Comparison of ENCODE assay signal across 20 cellular contexts in the genomic region with DNA sequence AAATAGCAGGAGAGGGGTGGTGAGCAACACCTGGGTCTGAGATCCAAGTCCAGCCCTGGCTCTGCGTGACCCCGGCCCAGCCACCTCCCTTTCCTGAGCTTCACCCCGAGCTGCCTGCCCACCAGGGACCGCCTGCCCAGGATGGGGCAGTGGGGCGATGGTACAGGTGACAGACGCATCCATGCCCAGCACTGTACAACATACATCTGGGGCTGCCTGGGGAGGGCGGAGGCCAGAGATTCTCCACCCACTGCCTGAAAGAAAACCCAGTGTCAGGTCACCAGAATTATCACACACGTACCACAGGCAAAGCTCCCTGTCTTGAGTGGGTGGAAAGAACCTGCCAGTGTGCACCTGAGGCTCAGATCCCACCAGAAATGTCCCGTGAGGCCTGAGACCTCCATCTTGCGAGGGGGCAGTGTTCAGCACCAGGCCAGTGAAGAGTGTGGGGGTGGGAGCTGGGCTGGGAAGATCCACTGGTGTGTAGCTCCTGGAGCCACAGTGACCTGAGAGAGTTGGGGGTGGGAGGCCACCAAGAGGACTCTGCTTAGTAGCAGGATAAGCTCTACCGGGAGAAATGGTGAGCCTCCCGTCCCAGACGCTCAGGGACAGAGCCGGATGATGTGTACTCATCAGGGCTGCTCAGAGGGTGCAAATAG.
DNase-seq lines count a peak whose midpoint lies in the region; ATAC-seq, FAIRE-seq and TF ChIP-seq lines count a peak whose summit lies in the region.
"Had no signal": no experiment of that assay in that cellular context is flagged by ENCODE, and none has a peak within 500 bp of the region (broad histone marks: within the 10 kb centered on the region; RNA-seq: fewer than 3 reads in every experiment).

No MANE protein-coding gene starts in this region.

- peak overlapping the region; percentile 99 for H2BK120ac ChIP-seq in IMR-90 (ENCODE audit: low read depth, low read length)

- H3K9me3 Mint-ChIP-seq in T-cell, result no peaks in the 10 kb centered on the region

- H3K27ac ChIP-seq in A549 (peak overlapping the region; percentile 90 to 92), IMR-90 (ENCODE audit: insufficient read depth, low read length) (peak overlapping the region; percentile 92), kidney (ENCODE audit: low read depth in 2 of 2, low read length in 2 of 2) (no peak overlapping the region), smooth muscle cell (ENCODE audit: low read depth) (peak overlapping the region; percentile 88)

- TF ChIP-seq CTCF in A549 (IDR thresholded peaks at IDR 0.05), result no peak
- TF ChIP-seq CTCF in IMR-90 (conservative IDR thresholded peaks at IDR 0.05; ENCODE audit: low read depth, low read length), result no peak
- no peak for TF ChIP-seq CTCF in kidney (IDR thresholded peaks at IDR 0.05; ENCODE audit: borderline replicate concordance, extremely low read depth, insufficient read depth)
- TF ChIP-seq CTCF in smooth muscle cell (IDR thresholded peaks at IDR 0.05; ENCODE audit: borderline replicate concordance, insufficient read depth, poor library complexity, severe bottlenecking), result no peak
- TF ChIP-seq CTCF in omental fat pad (IDR thresholded peaks at IDR 0.05), result no peak

- no peak overlapping the region for H3K27ac Mint-ChIP-seq in T-cell
- H3K27ac Mint-ChIP-seq: CD4-positive, CD25-positive, alpha-beta regulatory T cell had no signal

- no peaks in the 10 kb centered on the region for H3K4me1 Mint-ChIP-seq in T-cell
- H3K4me1 Mint-ChIP-seq: CD4-positive, CD25-positive, alpha-beta regulatory T cell had no signal

- no peaks in the 10 kb centered on the region for H3F3A ChIP-seq in smooth muscle cell (ENCODE audit: low read depth)

- H3K36me3 Mint-ChIP-seq in T-cell, result no peaks in the 10 kb centered on the region
- H3K36me3 Mint-ChIP-seq: CD4-positive, CD25-positive, alpha-beta regulatory T cell had no signal

- ATAC-seq in A549 (no peak), IMR-90 (ENCODE audit: low read depth) (no peak), T-cell (replicated peaks in 1 of 4) (no peak), GM18861 (IDR thresholded peaks at IDR 0.05; ENCODE audit: unreplicated experiment) (no peak), omental fat pad (ENCODE audit: low FRiP score) (no peak)
- ATAC-seq: K562 had no signal

- CTCF ChIA-PET in A549 (lab: Yijun Ruan, JAX), result interaction anchor here (0.9 to 2.1 kb wide), 6 partner anchors 9 to 146 kb away, joined by 3 to 9 read pairs (median 4); no protein-coding TSS in a partner anchor
- CTCF ChIA-PET in IMR-90 (lab: Yijun Ruan, JAX), result no interaction called here
- CTCF ChIA-PET in T-cell (lab: Charles Lee), result no interaction called here

- no peaks in the 10 kb centered on the region for H3K79me2 ChIP-seq in smooth muscle cell (ENCODE audit: low read depth)

- H3K27me3 ChIP-seq in IMR-90 (ENCODE audit: control insufficient read depth, insufficient read depth, low read length), result no peaks in the 10 kb centered on the region
- H3K27me3 ChIP-seq in smooth muscle cell (ENCODE audit: low read depth), result no peaks in the 10 kb centered on the region

- peak overlapping the region; percentile 99; the same call in 2 of the 3 replicates for H2BK15ac ChIP-seq in IMR-90 (ENCODE audit: low read depth, low read length)

- peak overlapping the region; percentile 99 for H4K91ac ChIP-seq in IMR-90 (ENCODE audit: insufficient read depth, low read depth, low read length)

- no peak overlapping the region for H2AFZ ChIP-seq in IMR-90 (replicated peaks; ENCODE audit: low read length, poor library complexity)
- no peak overlapping the region for H2AFZ ChIP-seq in smooth muscle cell (ENCODE audit: low read depth)

- H3K9me1 ChIP-seq in IMR-90 (ENCODE audit: insufficient read depth, low read length), result peaks cover 32% of the 10 kb centered on the region

- H3K56ac ChIP-seq in IMR-90 (ENCODE audit: extremely low read depth, insufficient read depth, low read length), result no peak overlapping the region

- TF ChIP-seq RAD21 in A549 (conservative IDR thresholded peaks at IDR 0.05 in 1 of 2, IDR thresholded peaks at IDR 0.05 in 1 of 2) (no peak), IMR-90 (IDR thresholded peaks at IDR 0.05; ENCODE audit: low read length) (no peak)

- POLR2A ChIA-PET in A549 (lab: Yijun Ruan, JAX), result interaction anchor here (0.6 kb wide), 1 partner anchor 249 kb away, joined by 4 read pairs; no protein-coding TSS in a partner anchor
- POLR2A ChIA-PET in IMR-90 (lab: Charles Lee; ENCODE audit: unreplicated experiment), result no interaction called here
- POLR2A ChIA-PET in T-cell (lab: Charles Lee), result no interaction called here

- H3K23ac ChIP-seq in IMR-90 (ENCODE audit: low read depth, low read length), result 0 out of 2 replicates have a peak overlapping the region, but pooled peaks have one; percentile 89

- H3K4me1 ChIP-seq in A549, result peaks cover 32% of the 10 kb centered on the region
- peaks cover 43% of the 10 kb centered on the region for H3K4me1 ChIP-seq in IMR-90 (ENCODE audit: control insufficient read depth, insufficient read depth, low read length)
- H3K4me1 ChIP-seq in kidney (ENCODE audit: control insufficient read depth in 1 of 2, insufficient read depth in 1 of 2, low read depth in 1 of 2, low read length in 2 of 2), result peaks cover 6 to 10% of the 10 kb centered on the region in 2 donors
- H3K4me1 ChIP-seq in smooth muscle cell (ENCODE audit: low read depth), result peaks cover 5% of the 10 kb centered on the region

- TF ChIP-seq EP300 in A549 (IDR thresholded peaks at IDR 0.05), result no peak

- H2AK5ac ChIP-seq in IMR-90 (ENCODE audit: low read depth, low read length), result peak overlapping the region; percentile 99

- intact Hi-C loops in IMR-90 (cut with micrococcal nuclease) (no loop called here), kidney (cut with DNase I) (no loop called here)

- no peak for FAIRE-seq in A549 (lab: Jason Lieb, UNC)
- FAIRE-seq in kidney (lab: Jason Lieb, UNC), result no peak
- FAIRE-seq: K562 had no signal

- dilution Hi-C loops in IMR-90 (cut with HindIII; ENCODE audit: low sequenced_read_pairs, unreplicated experiment), result no loop called here

- H3K9ac ChIP-seq in IMR-90 (ENCODE audit: low read depth, low read length), result no peak overlapping the region
- no peak overlapping the region for H3K9ac ChIP-seq in kidney (ENCODE audit: low read length in 2 of 2)
- no peak overlapping the region for H3K9ac ChIP-seq in smooth muscle cell (ENCODE audit: low read depth)

- peak overlapping the region; percentile 79; the same call in 1 of the 2 replicates for H4K5ac ChIP-seq in IMR-90 (ENCODE audit: low read depth, low read length)

- peaks cover 1% of the 10 kb centered on the region; the same call in 1 of the 2 replicates for H4K20me1 ChIP-seq in IMR-90 (ENCODE audit: insufficient read depth, low read length)
- H4K20me1 ChIP-seq in smooth muscle cell (ENCODE audit: low read depth), result no peaks in the 10 kb centered on the region

- peak overlapping the region; percentile 86 for H3K18ac ChIP-seq in IMR-90 (ENCODE audit: low read depth, low read length)

- no TSS peak for BruUV-seq in IMR-90 (replicated peaks; lab: Mats Ljungman, UMichigan)

- H3K9me3 ChIP-seq in A549, result no peaks in the 10 kb centered on the region
- no peaks in the 10 kb centered on the region for H3K9me3 ChIP-seq in IMR-90 (ENCODE audit: control insufficient read depth, insufficient read depth, low read length)
- H3K9me3 ChIP-seq in kidney (ENCODE audit: control insufficient read depth in 1 of 2, low read length in 2 of 2), result no peaks in the 10 kb centered on the region
- no peaks in the 10 kb centered on the region for H3K9me3 ChIP-seq in smooth muscle cell (replicated peaks; ENCODE audit: low read depth)

- H2AK9ac ChIP-seq in IMR-90 (replicated peaks; ENCODE audit: low read depth, low read length, poor library complexity), result peak overlapping the region; percentile 42

- H3K4ac ChIP-seq in IMR-90 (ENCODE audit: low read depth, low read length), result peak overlapping the region; percentile 99

- peak overlapping the region; percentile 97 for H3K14ac ChIP-seq in IMR-90 (replicated peaks; ENCODE audit: low read depth, low read length)

- H2BK20ac ChIP-seq in IMR-90 (ENCODE audit: low read depth, low read length), result peak overlapping the region; percentile 96; the same call in 1 of the 2 replicates

- peak overlapping the region; percentile 77 to 90; a peak in 2 of 4 replicates for H4K8ac ChIP-seq in IMR-90 (ENCODE audit: low read depth in 2 of 2, low read length in 2 of 2)

- H3K79me1 ChIP-seq in IMR-90 (ENCODE audit: low read depth in 1 of 2, low read length in 2 of 2), result peaks cover 0 to 25% of the 10 kb centered on the region in 2 experiments; a peak in 2 of 4 replicates

- no peak overlapping the region for H3K4me3 Mint-ChIP-seq in T-cell
- H3K4me3 Mint-ChIP-seq: CD4-positive, CD25-positive, alpha-beta regulatory T cell had no signal

- TF ChIP-seq POLR2A in A549 (IDR thresholded peaks at IDR 0.05; ENCODE audit: low read length) (no peak), IMR-90 (IDR thresholded peaks at IDR 0.05; ENCODE audit: low read depth, low read length) (no peak)

- no peak for DNase-seq in A549 (ENCODE audit: low read depth in 1 of 2, low spot score in 1 of 2)
- no peak for DNase-seq in IMR-90
- peak; percentile 52 for DNase-seq in kidney
- no peak for DNase-seq in smooth muscle cell (lab: John Stamatoyannopoulos, UW; ENCODE audit: unreplicated experiment)
- no peak for DNase-seq in T-cell
- no peak for DNase-seq in omental fat pad (ENCODE audit: low spot score)
- DNase-seq: CD4-positive, CD25-positive, alpha-beta regulatory T cell; EL; GF-D8; MM.1S; NCI-H1092; NCI-H1436; NCI-H187 treated with DMSO at 0.1 percent for 48 hours; NCI-H2107; NCI-H446 treated with DMSO at 0.1 percent for 48 hours; NCI-H526 treated with DMSO at 0.1 percent for 48 hours; OCI-M1; SHP77 had no signal

- in situ Hi-C loops in IMR-90 (cut with MboI; ENCODE audit: low sequenced_read_pairs), result no loop called here

- H3K4me2 ChIP-seq in A549 (no peak overlapping the region; the same call in 2 of the 3 replicates), IMR-90 (ENCODE audit: low read depth, low read length) (no peak overlapping the region), smooth muscle cell (no peak overlapping the region)

- H3K4me3 ChIP-seq in A549 (no peak overlapping the region), IMR-90 (ENCODE audit: insufficient read depth, low read depth, low read length) (no peak overlapping the region), kidney (ENCODE audit: low read length in 2 of 2) (no peak overlapping the region), smooth muscle cell (no peak overlapping the region)
- H3K4me3 ChIP-seq: K562 had no signal

- H3K36me3 ChIP-seq in IMR-90 (ENCODE audit: control insufficient read depth, insufficient read depth, low read length) (no peaks in the 10 kb centered on the region), kidney (ENCODE audit: control insufficient read depth in 1 of 2, insufficient read depth in 2 of 2, low read length in 2 of 2) (no peaks in the 10 kb centered on the region), smooth muscle cell (ENCODE audit: low read depth) (no peaks in the 10 kb centered on the region)

- H2BK5ac ChIP-seq in IMR-90 (ENCODE audit: low read depth, low read length, poor library complexity, severe bottlenecking), result no peak overlapping the region

- 94% methylated on average over 7 of the region's 14 CpGs for WGBS in A549 (ENCODE audit: missing lambda C conversion rate)
- WGBS in IMR-90 (ENCODE audit: extremely low coverage in 2 of 2, insufficient read length in 1 of 2), 2 experiments, result 98% methylated on average over 5 of the region's 14 CpGs; no CpG with 5 or more reads in 1 of the 2 experiments
- 90% methylated on average over 14 of the region's 14 CpGs for WGBS in smooth muscle cell (ENCODE audit: low lambda C conversion rate)

- no peaks in the 10 kb centered on the region for H3K27me3 Mint-ChIP-seq in T-cell
- H3K27me3 Mint-ChIP-seq: CD4-positive, CD25-positive, alpha-beta regulatory T cell had no signal

Comparison
In these comparisons a context has a peak if more than half of its experiments do, and no peak if none do; other contexts are left out.
1. H3K27ac ChIP-seq: peak in A549 (2 of 2), IMR-90 (single experiment) and smooth muscle cell (single experiment); none in kidney (0 of 2).